29 cellular contexts compared by ENCODE assay signal in genomic region chr3:100082724-100083123, GRCh38.
"Had no signal": no experiment of that assay in that cellular context is flagged by ENCODE, and none has a peak within 500 bp of the region (broad histone marks: within the 10 kb centered on the region; RNA-seq: fewer than 3 reads in every experiment).

No MANE protein-coding gene starts in this region.

- H3K27me3 ChIP-seq: colonic mucosa, left lung, neural progenitor cell, thyroid gland, upper lobe of right lung had no signal

- H3K4me3 ChIP-seq: colonic mucosa, left lung, lower lobe of right lung, neural progenitor cell, thyroid gland, upper lobe of right lung had no signal

- ATAC-seq: activated CD4-positive, alpha-beta T cell treated with anti-CD3 and anti-CD28 coated beads for 36 hours; activated CD8-positive, alpha-beta memory T cell treated with anti-CD3 and anti-CD28 coated beads, Interleukin-2, amount 10 ng/mL, durations not matched to agents 7 days and 5 days; activated CD8-positive, alpha-beta T cell treated with anti-CD3 and anti-CD28 coated beads, Interleukin-2, amount 10 ng/mL, durations not matched to agents 7 days and 5 days; activated T-cell treated with anti-CD3 and anti-CD28 coated beads, Interleukin-2, amount 50 U/mL, for 72 hours; left lung; lower lobe of right lung; natural killer cell; sciatic nerve; stimulated activated memory B cell treated with anti-CD40 and anti-IgM and Interleukin-4, amounts not matched to agents 10 μg/mL and 1 μg/mL and 100 μg/mL, for 72 hours; stimulated activated naive CD8-positive, alpha-beta T cell treated with anti-CD3 and anti-CD28 coated beads, Interleukin-15, amount 100 ng/mL, for 72 hours; upper lobe of right lung had no signal

- H3K4me3 Mint-ChIP-seq: activated CD4-positive, alpha-beta T cell treated with anti-CD3 and anti-CD28 coated beads for 36 hours; activated CD8-positive, alpha-beta memory T cell treated with anti-CD3 and anti-CD28 coated beads, Interleukin-2, amount 10 ng/mL, durations not matched to agents 7 days and 5 days; activated CD8-positive, alpha-beta T cell treated with anti-CD3 and anti-CD28 coated beads, Interleukin-2, amount 10 ng/mL, durations not matched to agents 7 days and 5 days; activated naive CD8-positive, alpha-beta T cell; activated T-cell treated with anti-CD3 and anti-CD28 coated beads, Interleukin-2, amount 50 U/mL, for 72 hours; central memory CD8-positive, alpha-beta T cell; immature natural killer cell; natural killer cell; neural progenitor cell; stimulated activated memory B cell treated with anti-CD40 and anti-IgM and Interleukin-4, amounts not matched to agents 10 μg/mL and 1 μg/mL and 100 μg/mL, for 72 hours; stimulated activated naive CD8-positive, alpha-beta T cell treated with anti-CD3 and anti-CD28 coated beads, Interleukin-15, amount 100 ng/mL, for 72 hours had no signal

- H3K36me3 ChIP-seq: colonic mucosa, left lung, lower lobe of right lung, neural progenitor cell, thyroid gland, upper lobe of right lung had no signal

- H3K4me1 ChIP-seq: colonic mucosa, lower lobe of right lung, neural progenitor cell had no signal

- H3K27me3 Mint-ChIP-seq: activated CD4-positive, alpha-beta T cell treated with anti-CD3 and anti-CD28 coated beads for 36 hours; activated naive CD8-positive, alpha-beta T cell; central memory CD8-positive, alpha-beta T cell; stimulated activated memory B cell treated with anti-CD40 and anti-IgM and Interleukin-4, amounts not matched to agents 10 μg/mL and 1 μg/mL and 100 μg/mL, for 72 hours; stimulated activated naive CD8-positive, alpha-beta T cell treated with anti-CD3 and anti-CD28 coated beads, Interleukin-15, amount 100 ng/mL, for 72 hours had no signal

- H3K9me3 ChIP-seq: colonic mucosa, left lung, lower lobe of right lung, thyroid gland, upper lobe of right lung had no signal

- H3K27ac ChIP-seq: colonic mucosa, lower lobe of right lung, neural progenitor cell, thyroid gland, upper lobe of right lung had no signal

- DNase-seq: activated CD4-positive, alpha-beta T cell treated with anti-CD3 and anti-CD28 coated beads for 36 hours; activated CD4-positive, CD25-positive, alpha-beta regulatory T cell; activated CD8-positive, alpha-beta memory T cell treated with anti-CD3 and anti-CD28 coated beads, Interleukin-2, amount 10 ng/mL, durations not matched to agents 7 days and 5 days; activated CD8-positive, alpha-beta T cell treated with anti-CD3 and anti-CD28 coated beads, Interleukin-2, amount 10 ng/mL, durations not matched to agents 7 days and 5 days; activated naive CD4-positive, alpha-beta T cell treated with Interleukin-2 at 50 U/mL for 16 hours; activated T-cell treated with anti-CD3 and anti-CD28 coated beads, Interleukin-2, amount 50 U/mL, for 72 hours; colonic mucosa; effector memory CD4-positive, alpha-beta T cell; head of caudate nucleus; hypothalamus; immature natural killer cell; left lung; lower lobe of right lung; mesenchymal stem cell; natural killer cell; occipital lobe; small intestine; stimulated activated CD4-positive, alpha-beta T cell treated with anti-CD3 and anti-CD28 coated beads, Interleukin-1b, Interleukin-23, amount 100 ng/mL, for 48 hours; stimulated activated CD4-positive, alpha-beta T cell treated with anti-CD3 and anti-CD28 coated beads, Interleukin-4, amount 100 ng/mL, for 4 hours; stimulated activated CD8-positive, alpha-beta memory T cell treated with anti-CD3 and anti-CD28 coated beads, Interleukin-4, amount 100 ng/mL, for 48 hours; stimulated activated naive CD8-positive, alpha-beta T cell treated with anti-CD3 and anti-CD28 coated beads, Interleukin-15, amount 100 ng/mL, for 72 hours; substantia nigra; thyroid gland; upper lobe of right lung had no signal

- H3K36me3 Mint-ChIP-seq: immature natural killer cell; natural killer cell; stimulated activated memory B cell treated with anti-CD40 and anti-IgM and Interleukin-4, amounts not matched to agents 10 μg/mL and 1 μg/mL and 100 μg/mL, for 72 hours had no signal

- H3K9ac ChIP-seq: neural progenitor cell had no signal

- H3K9me3 Mint-ChIP-seq: activated T-cell treated with anti-CD3 and anti-CD28 coated beads, Interleukin-2, amount 50 U/mL, for 72 hours; central memory CD8-positive, alpha-beta T cell; immature natural killer cell; natural killer cell; stimulated activated memory B cell treated with anti-CD40 and anti-IgM and Interleukin-4, amounts not matched to agents 10 μg/mL and 1 μg/mL and 100 μg/mL, for 72 hours; stimulated activated naive CD8-positive, alpha-beta T cell treated with anti-CD3 and anti-CD28 coated beads, Interleukin-15, amount 100 ng/mL, for 72 hours had no signal

- H3K27ac Mint-ChIP-seq: activated CD4-positive, alpha-beta T cell treated with anti-CD3 and anti-CD28 coated beads for 36 hours; activated CD8-positive, alpha-beta memory T cell treated with anti-CD3 and anti-CD28 coated beads, Interleukin-2, amount 10 ng/mL, durations not matched to agents 7 days and 5 days; activated CD8-positive, alpha-beta T cell treated with anti-CD3 and anti-CD28 coated beads, Interleukin-2, amount 10 ng/mL, durations not matched to agents 7 days and 5 days; activated naive CD8-positive, alpha-beta T cell; activated T-cell treated with anti-CD3 and anti-CD28 coated beads, Interleukin-2, amount 50 U/mL, for 72 hours; immature natural killer cell; natural killer cell; neural progenitor cell; stimulated activated memory B cell treated with anti-CD40 and anti-IgM and Interleukin-4, amounts not matched to agents 10 μg/mL and 1 μg/mL and 100 μg/mL, for 72 hours; stimulated activated naive CD8-positive, alpha-beta T cell treated with anti-CD3 and anti-CD28 coated beads, Interleukin-15, amount 100 ng/mL, for 72 hours had no signal
